In the genomic region with DNA sequence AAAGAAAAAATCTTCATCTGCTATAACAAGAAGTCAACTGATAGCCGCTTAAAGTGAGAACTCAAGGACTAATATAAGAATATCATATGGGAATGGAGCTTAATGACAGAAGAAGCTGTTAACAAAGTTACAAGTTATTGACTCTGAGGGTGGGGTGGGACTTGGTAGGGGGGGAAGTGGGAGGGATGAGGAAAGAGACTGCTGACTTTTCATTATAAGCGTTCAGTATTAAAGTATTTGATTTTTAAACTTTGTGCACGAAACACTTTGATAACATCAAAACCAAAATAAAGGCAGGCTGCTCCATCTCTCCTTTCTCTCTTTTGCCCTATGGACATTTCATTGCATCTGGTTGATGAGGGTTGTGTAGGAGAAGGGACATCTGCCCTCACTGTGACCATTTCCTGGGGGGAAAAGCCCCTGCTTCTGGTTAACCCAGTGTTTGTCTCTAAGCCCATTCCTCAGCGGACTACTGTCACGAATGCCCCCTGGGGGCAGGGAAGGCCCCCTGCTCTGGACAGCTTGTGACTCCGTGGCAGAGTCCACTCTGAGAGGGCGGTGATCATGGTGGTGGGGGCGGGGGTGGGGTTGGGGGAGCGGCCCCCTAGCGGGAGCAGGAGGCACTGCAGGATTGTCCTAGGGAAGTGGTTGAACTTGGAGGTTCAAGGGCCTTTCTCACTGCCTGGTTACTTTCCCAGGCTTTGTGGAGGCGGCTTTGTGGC, we compare ENCODE assay signal across 8 cellular contexts. TPM values are rescaled to one million over a fixed set of nuclear protein-coding genes. Genes with fewer than 3 reads are reported as not detected.
DNase-seq lines count a peak whose midpoint lies in the region; ATAC-seq and TF ChIP-seq lines count a peak whose summit lies in the region.

No MANE protein-coding gene starts in this region.

- ATAC-seq in left ventricle myocardium superior: no peak
- ATAC-seq in upper lobe of left lung (ENCODE audit: low FRiP score in 2 of 2): peak; percentile 38 to 45
- no peak for ATAC-seq in GM18867 (IDR thresholded peaks at IDR 0.05; ENCODE audit: unreplicated experiment)
- ATAC-seq in GM21825 (IDR thresholded peaks at IDR 0.05; ENCODE audit: unreplicated experiment): no peak

- H3K9me3 ChIP-seq in cardiac muscle cell (ENCODE audit: low read depth) (no peaks in the 10 kb centered on the region), upper lobe of left lung (no peaks in the 10 kb centered on the region)

- intact Hi-C loops in left ventricle myocardium superior (cut with micrococcal nuclease): no loop called here

- TF ChIP-seq CTCF in cardiac muscle cell (IDR thresholded peaks at IDR 0.05; ENCODE audit: low read depth, low read length) (peak; percentile 50), fibroblast of mammary gland (conservative IDR thresholded peaks at IDR 0.05; ENCODE audit: control insufficient read depth, insufficient read depth, low read depth, low read length) (peak; percentile 45), upper lobe of left lung (IDR thresholded peaks at IDR 0.05) (peak in 3 of 6 experiments; percentile 12 to 55 (median 48))

- H3K27ac ChIP-seq in cardiac muscle cell (no peak overlapping the region), upper lobe of left lung (no peak overlapping the region)

- H3K4me1 ChIP-seq in cardiac muscle cell (ENCODE audit: low read depth): no peaks in the 10 kb centered on the region
- H3K4me1 ChIP-seq in upper lobe of left lung: peaks cover 0 to 12% (median 3%) of the 10 kb centered on the region in 4 donors

- 47 to 90% methylated on average over 4 to 9 of the region's 11 CpGs for WGBS in upper lobe of left lung, 2 donors

- H3K4me3 ChIP-seq in cardiac muscle cell (no peak overlapping the region), fibroblast of mammary gland (ENCODE audit: control insufficient read depth, low read depth, low read length) (no peak overlapping the region), upper lobe of left lung (no peak overlapping the region)

- DNase-seq in cardiac muscle cell (ENCODE audit: low read depth in 1 of 2, low spot score in 1 of 2) (no peak), left ventricle myocardium superior (no peak), MV-4-11 (lab: John Stamatoyannopoulos, UW) (peak; percentile 8), fibroblast of mammary gland (ENCODE audit: low read depth) (no peak), upper lobe of left lung (no peak), glomerular visceral epithelial cell (ENCODE audit: extremely low spot score) (no peak)

- TF ChIP-seq POLR2A in upper lobe of left lung (IDR thresholded peaks at IDR 0.05): no peak

- H3K27me3 ChIP-seq in cardiac muscle cell (no peaks in the 10 kb centered on the region), upper lobe of left lung (no peaks in the 10 kb centered on the region)

- no peaks in the 10 kb centered on the region for H3K36me3 ChIP-seq in cardiac muscle cell
- H3K36me3 ChIP-seq in upper lobe of left lung: no peaks in the 10 kb centered on the region

- no peak for TF ChIP-seq EP300 in upper lobe of left lung (IDR thresholded peaks at IDR 0.05)

RNA-seq across cellular contexts. Expression of a gene that starts 17.4 kb away (rescaled TPM):
- total RNA-seq in cardiac muscle cell (0.12 and 0.25 TPM in 2 replicates), left ventricle myocardium superior (0.15 TPM), upper lobe of left lung (under 1 TPM in 2 of 6 donors, not detected in 4; 0.20 to 0.30 TPM)
- 3.3 and 3.9 TPM in 2 replicates for polyA plus RNA-seq in cardiac muscle cell

RNA-seq across cellular contexts. Expression of a gene that starts 38.0 kb away (rescaled TPM):
- not detected in 2 replicates for total RNA-seq in cardiac muscle cell
- polyA plus RNA-seq in cardiac muscle cell: not detected in 2 replicates
- 11.4 TPM for total RNA-seq in left ventricle myocardium superior
- total RNA-seq in upper lobe of left lung: 1 to 10 TPM in 4 of 6 donors, not detected in 2; 1.0 to 4.8 (median 2.5) TPM

RNA-seq across cellular contexts. Expression of a gene that starts 48.3 kb away (rescaled TPM):
- total RNA-seq in cardiac muscle cell: 11.6 and 17.7 TPM in 2 replicates
- polyA plus RNA-seq in cardiac muscle cell: 75.7 and 91.1 TPM in 2 replicates
- 30.3 TPM for total RNA-seq in left ventricle myocardium superior
- total RNA-seq in upper lobe of left lung: 10 to 100 TPM in 5 of 6 donors, 1 to 10 TPM in 1; 7.5 to 23.8 (median 20.4) TPM

Comparison
In these comparisons a context has a peak if more than half of its experiments do, and no peak if none do; other contexts are left out.
1. ATAC-seq: peak in upper lobe of left lung (2 of 2); none in left ventricle myocardium superior (single experiment), GM18867 (single experiment) and GM21825 (single experiment).